ENCODE assay signal across 31 cellular contexts in the genomic region with DNA sequence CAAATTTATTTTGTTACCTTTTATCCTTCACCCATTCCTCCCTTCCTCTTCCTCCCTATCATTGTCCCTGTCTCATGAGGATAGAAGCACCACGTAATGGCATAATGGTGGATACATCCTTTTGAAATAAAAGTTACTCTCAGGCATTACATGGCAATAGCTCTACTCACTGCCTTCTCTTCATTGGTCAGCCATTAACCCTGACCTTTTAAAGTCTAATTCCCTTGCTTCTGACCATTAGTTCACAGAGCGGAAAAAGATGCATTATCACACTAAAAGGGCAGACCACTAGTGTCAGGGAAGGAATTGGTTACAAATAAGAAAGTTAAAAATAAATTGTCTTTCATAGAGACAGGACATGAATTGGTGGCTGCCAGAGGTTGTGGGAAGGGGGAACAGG.
"Had no signal": no experiment of that assay in that cellular context is flagged by ENCODE, and none has a peak within 500 bp of the region (broad histone marks: within the 10 kb centered on the region; RNA-seq: fewer than 3 reads in every experiment).

No MANE protein-coding gene starts in this region.

- H3K27me3 Mint-ChIP-seq: activated B cell treated with CpG ODN at 0.5 μM for 24 hours; activated CD4-positive, alpha-beta T cell treated with anti-CD3 and anti-CD28 coated beads for 36 hours; activated CD8-positive, alpha-beta memory T cell treated with anti-CD3 and anti-CD28 coated beads, Interleukin-2, amount 10 ng/mL, durations not matched to agents 7 days and 5 days; activated naive CD4-positive, alpha-beta T cell treated with anti-CD3 and anti-CD28 coated beads, Interleukin-2, amount 50 U/mL, for 24 hours; activated naive CD8-positive, alpha-beta T cell treated with anti-CD3 and anti-CD28 coated beads, Interleukin-2, amount 50 U/mL, for 24 hours; naive thymus-derived CD4-positive, alpha-beta T cell; T-cell had no signal

- DNase-seq: activated B cell treated with CpG ODN at 0.5 μM for 24 hours; activated CD4-positive, alpha-beta T cell treated with anti-CD3 and anti-CD28 coated beads for 36 hours; activated CD8-positive, alpha-beta memory T cell treated with anti-CD3 and anti-CD28 coated beads, Interleukin-2, amount 10 ng/mL, durations not matched to agents 7 days and 5 days; activated CD8-positive, alpha-beta T cell treated with anti-CD3 and anti-CD28 coated beads, Interleukin-2, amount 10 ng/mL, durations not matched to agents 7 days and 5 days; activated naive CD8-positive, alpha-beta T cell treated with anti-CD3 and anti-CD28 coated beads, Interleukin-2, amount 50 U/mL, for 24 hours; activated T-cell treated with anti-CD3 and anti-CD28 coated beads, Interleukin-2, amount 50 U/mL, for 48 hours; amygdala; caudate nucleus; cortex of kidney; foreskin fibroblast; head of caudate nucleus; hippocampal formation; kidney; left colon; midbrain; naive thymus-derived CD4-positive, alpha-beta T cell; nucleus accumbens; pancreas; psoas muscle; sigmoid colon; small intestine; stimulated activated CD4-positive, alpha-beta T cell treated with anti-CD3 and anti-CD28 coated beads, Interleukin-1b, Interleukin-23, amount 100 ng/mL, for 48 hours; stimulated activated CD4-positive, alpha-beta T cell treated with anti-CD3 and anti-CD28 coated beads, Interleukin-4, amount 100 ng/mL, for 4 hours; stimulated activated CD8-positive, alpha-beta memory T cell treated with anti-CD3 and anti-CD28 coated beads, Interleukin-4, amount 100 ng/mL, for 48 hours; stimulated activated naive CD4-positive, alpha-beta T cell; T-cell; transverse colon had no signal

- H3K4me3 ChIP-seq: pancreas, psoas muscle, sigmoid colon, transverse colon had no signal

- H3K27me3 ChIP-seq: pancreas, sigmoid colon, transverse colon had no signal

- H3K27ac ChIP-seq: pancreas, psoas muscle, sigmoid colon, transverse colon had no signal

- H3K4me3 Mint-ChIP-seq: activated B cell treated with CpG ODN at 0.5 μM for 24 hours; activated CD4-positive, alpha-beta T cell treated with anti-CD3 and anti-CD28 coated beads for 36 hours; activated CD8-positive, alpha-beta memory T cell treated with anti-CD3 and anti-CD28 coated beads, Interleukin-2, amount 10 ng/mL, durations not matched to agents 7 days and 5 days; activated CD8-positive, alpha-beta T cell treated with anti-CD3 and anti-CD28 coated beads, Interleukin-2, amount 10 ng/mL, durations not matched to agents 7 days and 5 days; activated naive CD4-positive, alpha-beta T cell treated with anti-CD3 and anti-CD28 coated beads, Interleukin-2, amount 50 U/mL, for 24 hours; activated naive CD8-positive, alpha-beta T cell treated with anti-CD3 and anti-CD28 coated beads, Interleukin-2, amount 50 U/mL, for 24 hours; naive thymus-derived CD4-positive, alpha-beta T cell; neural crest cell; T-cell had no signal

- H3K27ac Mint-ChIP-seq: activated B cell treated with CpG ODN at 0.5 μM for 24 hours; activated CD4-positive, alpha-beta T cell treated with anti-CD3 and anti-CD28 coated beads for 36 hours; activated CD8-positive, alpha-beta memory T cell treated with anti-CD3 and anti-CD28 coated beads, Interleukin-2, amount 10 ng/mL, durations not matched to agents 7 days and 5 days; activated CD8-positive, alpha-beta T cell treated with anti-CD3 and anti-CD28 coated beads, Interleukin-2, amount 10 ng/mL, durations not matched to agents 7 days and 5 days; activated naive CD4-positive, alpha-beta T cell treated with anti-CD3 and anti-CD28 coated beads, Interleukin-2, amount 50 U/mL, for 24 hours; activated naive CD8-positive, alpha-beta T cell treated with anti-CD3 and anti-CD28 coated beads, Interleukin-2, amount 50 U/mL, for 24 hours; activated T-helper 2 cell treated with anti-CD3 and anti-CD28 coated beads, Interferon-gamma antibody, Interleukin-2, Interleukin-4, amounts not matched to agents 10 μg/mL and 5 μg/mL and 100 μg/mL, durations not matched to agents 14 hours and 24 hours and 36 hours; naive thymus-derived CD4-positive, alpha-beta T cell; T-cell had no signal

- H3K4me1 ChIP-seq: pancreas, psoas muscle, sigmoid colon, transverse colon had no signal

- H3K36me3 Mint-ChIP-seq: activated CD8-positive, alpha-beta memory T cell treated with anti-CD3 and anti-CD28 coated beads, Interleukin-2, amount 10 ng/mL, durations not matched to agents 7 days and 5 days; activated naive CD4-positive, alpha-beta T cell treated with anti-CD3 and anti-CD28 coated beads, Interleukin-2, amount 50 U/mL, for 24 hours had no signal

- H3K36me3 ChIP-seq: pancreas, sigmoid colon, transverse colon had no signal

- ATAC-seq: activated CD4-positive, alpha-beta T cell treated with anti-CD3 and anti-CD28 coated beads for 36 hours; activated CD8-positive, alpha-beta memory T cell treated with anti-CD3 and anti-CD28 coated beads, Interleukin-2, amount 10 ng/mL, durations not matched to agents 7 days and 5 days; activated CD8-positive, alpha-beta T cell treated with anti-CD3 and anti-CD28 coated beads, Interleukin-2, amount 10 ng/mL, durations not matched to agents 7 days and 5 days; activated naive CD8-positive, alpha-beta T cell treated with anti-CD3 and anti-CD28 coated beads, Interleukin-2, amount 50 U/mL, for 24 hours; esophagus mucosa; left colon; naive thymus-derived CD4-positive, alpha-beta T cell; pancreas; psoas muscle; T-cell had no signal

- H3K9me3 ChIP-seq: pancreas, psoas muscle, sigmoid colon, transverse colon had no signal

- H3K4me1 Mint-ChIP-seq: activated B cell treated with CpG ODN at 0.5 μM for 24 hours; activated CD4-positive, alpha-beta T cell treated with anti-CD3 and anti-CD28 coated beads for 36 hours; activated CD8-positive, alpha-beta memory T cell treated with anti-CD3 and anti-CD28 coated beads, Interleukin-2, amount 10 ng/mL, durations not matched to agents 7 days and 5 days; activated naive CD4-positive, alpha-beta T cell treated with anti-CD3 and anti-CD28 coated beads, Interleukin-2, amount 50 U/mL, for 24 hours; activated naive CD8-positive, alpha-beta T cell treated with anti-CD3 and anti-CD28 coated beads, Interleukin-2, amount 50 U/mL, for 24 hours; naive thymus-derived CD4-positive, alpha-beta T cell; T-cell had no signal

- H3K9me3 Mint-ChIP-seq: activated B cell treated with CpG ODN at 0.5 μM for 24 hours; activated naive CD4-positive, alpha-beta T cell treated with anti-CD3 and anti-CD28 coated beads, Interleukin-2, amount 50 U/mL, for 24 hours; activated naive CD8-positive, alpha-beta T cell treated with anti-CD3 and anti-CD28 coated beads, Interleukin-2, amount 50 U/mL, for 24 hours; activated T-helper 2 cell treated with anti-CD3 and anti-CD28 coated beads, Interferon-gamma antibody, Interleukin-2, Interleukin-4, amounts not matched to agents 10 μg/mL and 5 μg/mL and 100 μg/mL, durations not matched to agents 14 hours and 24 hours and 36 hours; naive thymus-derived CD4-positive, alpha-beta T cell; neural crest cell; T-cell had no signal
